Comparison of ENCODE assay signal across 29 cellular contexts in genomic region chr1:176174108-176174507, GRCh38. TPM values are rescaled to one million over a fixed set of nuclear protein-coding genes. Genes with fewer than 3 reads are reported as not detected.
DNase-seq lines count a peak whose midpoint lies in the region; ATAC-seq and TF ChIP-seq lines count a peak whose summit lies in the region.
"Had no signal": no experiment of that assay in that cellular context is flagged by ENCODE, and none has a peak within 500 bp of the region (broad histone marks: within the 10 kb centered on the region; RNA-seq: fewer than 3 reads in every experiment).

No MANE protein-coding gene starts in this region.

- H3K27ac ChIP-seq in CD8-positive, alpha-beta T cell (ENCODE audit: low read depth, low read length), result no peak overlapping the region
- no peak overlapping the region for H3K27ac ChIP-seq in dorsolateral prefrontal cortex
- H3K27ac ChIP-seq: hepatocyte, pancreas, right atrium auricular region, testis, vagina had no signal

- CTCF ChIA-PET in CD8-positive, alpha-beta T cell (lab: Charles Lee), result no interaction called here

- peaks cover 33% of the 10 kb centered on the region for H3K4me1 Mint-ChIP-seq in CD8-positive, alpha-beta T cell (ENCODE audit: low read depth)
- H3K4me1 Mint-ChIP-seq in chondrocyte (ENCODE audit: low read depth), result peaks cover 14% of the 10 kb centered on the region
- H3K4me1 Mint-ChIP-seq in osteocyte (ENCODE audit: unreplicated experiment), result peaks cover 3% of the 10 kb centered on the region

- H3K36me3 ChIP-seq in CD8-positive, alpha-beta T cell (ENCODE audit: insufficient read depth, low read length), result no peaks in the 10 kb centered on the region

- H3K4me3 ChIP-seq in CD8-positive, alpha-beta T cell (ENCODE audit: low read depth, low read length), result no peak overlapping the region
- no peak overlapping the region for H3K4me3 ChIP-seq in dorsolateral prefrontal cortex
- H3K4me3 ChIP-seq: hepatocyte, pancreas, right atrium auricular region, testis, vagina had no signal

- H3K9me3 Mint-ChIP-seq in CD8-positive, alpha-beta T cell, result peaks cover 2% of the 10 kb centered on the region
- H3K9me3 Mint-ChIP-seq in chondrocyte (ENCODE audit: low read depth) (peaks cover 7% of the 10 kb centered on the region), osteocyte (ENCODE audit: unreplicated experiment) (peaks cover 10% of the 10 kb centered on the region)
- H3K9me3 Mint-ChIP-seq: activated CD4-positive, alpha-beta memory T cell treated with anti-CD3 and anti-CD28 coated beads for 36 hours; activated T-helper 17 cell treated with anti-CD3 and anti-CD28 coated beads, Interleukin-2, amount 50 U/mL, for 72 hours; natural killer cell treated with Interleukin-12 subunit alpha and Interleukin-12 subunit beta and Interleukin-15 and Interleukin-18, amount 100 ng/mL, for 72 hours; T-cell had no signal

- no peaks in the 10 kb centered on the region for H3K4me1 ChIP-seq in CD8-positive, alpha-beta T cell (ENCODE audit: insufficient read depth, low read length)
- H3K4me1 ChIP-seq: right atrium auricular region, testis, vagina had no signal

- H3K36me3 Mint-ChIP-seq in CD8-positive, alpha-beta T cell, result peaks cover 62% of the 10 kb centered on the region
- H3K36me3 Mint-ChIP-seq in chondrocyte (ENCODE audit: low read depth) (peaks cover 19% of the 10 kb centered on the region), osteocyte (ENCODE audit: unreplicated experiment) (peaks cover 25% of the 10 kb centered on the region)

- intact Hi-C loops in CD8-positive, alpha-beta T cell (cut with DNase I, micrococcal nuclease), result loop anchor here in 1 of 2 experiments (5.0 kb wide), 1 partner anchor 37 kb away; no protein-coding TSS in a partner anchor
- intact Hi-C loops in dorsolateral prefrontal cortex (cut with DNase I), result no loop called here

- peak overlapping the region; percentile 13 for H3K27ac Mint-ChIP-seq in CD8-positive, alpha-beta T cell
- H3K27ac Mint-ChIP-seq in chondrocyte (ENCODE audit: unreplicated experiment), result peak overlapping the region; percentile 54
- peak overlapping the region; percentile 28 for H3K27ac Mint-ChIP-seq in osteocyte (ENCODE audit: unreplicated experiment)
- H3K27ac Mint-ChIP-seq: activated CD4-positive, alpha-beta memory T cell treated with anti-CD3 and anti-CD28 coated beads for 36 hours; activated naive CD8-positive, alpha-beta T cell; activated T-helper 17 cell treated with anti-CD3 and anti-CD28 coated beads, Interleukin-2, amount 50 U/mL, for 72 hours; natural killer cell treated with Interleukin-12 subunit alpha and Interleukin-12 subunit beta and Interleukin-15 and Interleukin-18, amount 100 ng/mL, for 72 hours; T-cell had no signal

- ATAC-seq in CD8-positive, alpha-beta T cell, result no peak
- ATAC-seq in HG03139 (IDR thresholded peaks at IDR 0.05; ENCODE audit: unreplicated experiment) (no peak), HG03025 (IDR thresholded peaks at IDR 0.05; ENCODE audit: low FRiP score, unreplicated experiment) (no peak)
- ATAC-seq: activated CD4-positive, CD25-positive, alpha-beta regulatory T cell treated with anti-CD3 and anti-CD28 coated beads, Interleukin-2, amount 50 U/mL, for 24 hours; activated T-helper 17 cell treated with anti-CD3 and anti-CD28 coated beads, Interleukin-2, amount 50 U/mL, for 72 hours; left lobe of liver; natural killer cell treated with Interleukin-12 subunit alpha and Interleukin-12 subunit beta and Interleukin-15 and Interleukin-18, amount 100 ng/mL, for 72 hours; pancreas; T-cell had no signal

- H3K4me3 Mint-ChIP-seq in CD8-positive, alpha-beta T cell, result no peak overlapping the region
- H3K4me3 Mint-ChIP-seq in chondrocyte (ENCODE audit: unreplicated experiment), result no peak overlapping the region
- H3K4me3 Mint-ChIP-seq in osteocyte (ENCODE audit: unreplicated experiment), result no peak overlapping the region
- H3K4me3 Mint-ChIP-seq: activated CD4-positive, alpha-beta memory T cell treated with anti-CD3 and anti-CD28 coated beads for 36 hours; activated naive CD8-positive, alpha-beta T cell; activated T-helper 17 cell treated with anti-CD3 and anti-CD28 coated beads, Interleukin-2, amount 50 U/mL, for 72 hours; natural killer cell treated with Interleukin-12 subunit alpha and Interleukin-12 subunit beta and Interleukin-15 and Interleukin-18, amount 100 ng/mL, for 72 hours; T-cell had no signal

- no peaks in the 10 kb centered on the region for H3K27me3 ChIP-seq in CD8-positive, alpha-beta T cell (ENCODE audit: insufficient read depth, low read length)
- H3K27me3 ChIP-seq in dorsolateral prefrontal cortex, result no peaks in the 10 kb centered on the region
- H3K27me3 ChIP-seq: hepatocyte, pancreas, right atrium auricular region, testis, vagina had no signal

- no peak for TF ChIP-seq CTCF in CD8-positive, alpha-beta T cell (IDR thresholded peaks at IDR 0.05)
- TF ChIP-seq CTCF in chondrocyte (IDR thresholded peaks at IDR 0.05) (no peak), osteocyte (IDR thresholded peaks at IDR 0.05) (no peak), dorsolateral prefrontal cortex (IDR thresholded peaks at IDR 0.05 in 54 of 56, conservative IDR thresholded peaks at IDR 0.05 in 2 of 56; ENCODE audit: low read depth in 1 of 56, partially characterized antibody in 56 of 56) (no peak)

- no peak for DNase-seq in CD8-positive, alpha-beta T cell
- DNase-seq in HCEC 1CT, result peak; percentile 3
- no peak for DNase-seq in chondrocyte (ENCODE audit: low spot score)
- DNase-seq in osteocyte (ENCODE audit: extremely low spot score, unreplicated experiment), result no peak
- DNase-seq in dorsolateral prefrontal cortex, result no peak
- no peak for DNase-seq in effector CD4-positive, alpha-beta T cell
- DNase-seq: activated CD4-positive, alpha-beta memory T cell treated with anti-CD3 and anti-CD28 coated beads for 36 hours; activated CD8-positive, alpha-beta memory T cell treated with anti-CD3 and anti-CD28 coated beads, Interleukin-2, amount 50 U/mL, for 48 hours; effector CD8-positive, alpha-beta T cell; midbrain; NCI-H1436 treated with DMSO at 0.1 percent for 48 hours; NCI-H510A treated with DMSO at 0.1 percent for 48 hours; NK-92 treated with Interleukin-12 subunit alpha and Interleukin-12 subunit beta, amount 100 ng/mL, for 24 hours; pancreas; SHP77 treated with DMSO at 0.1 percent for 48 hours; stimulated activated CD4-positive, alpha-beta T cell treated with anti-CD3 and anti-CD28 coated beads, Interleukin-4, amount 100 ng/mL, for 4 hours; stimulated activated naive CD4-positive, alpha-beta T cell; T-cell; testis had no signal

- H3K9me3 ChIP-seq in CD8-positive, alpha-beta T cell (ENCODE audit: low read length), result no peaks in the 10 kb centered on the region
- H3K9me3 ChIP-seq: pancreas, right atrium auricular region, testis, vagina had no signal

- H3K27me3 Mint-ChIP-seq in CD8-positive, alpha-beta T cell (ENCODE audit: low read depth), result no peaks in the 10 kb centered on the region
- H3K27me3 Mint-ChIP-seq in chondrocyte (ENCODE audit: low read depth) (no peaks in the 10 kb centered on the region), osteocyte (ENCODE audit: unreplicated experiment) (no peaks in the 10 kb centered on the region)
- H3K27me3 Mint-ChIP-seq: activated CD4-positive, alpha-beta memory T cell treated with anti-CD3 and anti-CD28 coated beads for 36 hours; activated naive CD8-positive, alpha-beta T cell; activated T-helper 17 cell treated with anti-CD3 and anti-CD28 coated beads, Interleukin-2, amount 50 U/mL, for 72 hours; natural killer cell treated with Interleukin-12 subunit alpha and Interleukin-12 subunit beta and Interleukin-15 and Interleukin-18, amount 100 ng/mL, for 72 hours; T-cell had no signal

- POLR2A ChIA-PET in CD8-positive, alpha-beta T cell (lab: Charles Lee), result no interaction called here

RNA-seq across cellular contexts. Expression of gene COP1, which starts 33.0 kb away (rescaled TPM):
- 10 to 100 TPM; 33.7 to 36.3 TPM for total RNA-seq in CD8-positive, alpha-beta T cell
- total RNA-seq in chondrocyte, result 35.7 to 40.8 TPM (median 37.0 TPM) in 3 replicates
- 35.8 and 39.1 TPM in 2 replicates for total RNA-seq in osteocyte
- 10 to 100 TPM; 29.3 to 63.5 (median 42.5) TPM for total RNA-seq in dorsolateral prefrontal cortex
